ENCODE assay signal across 1 cellular context in the genomic region with DNA sequence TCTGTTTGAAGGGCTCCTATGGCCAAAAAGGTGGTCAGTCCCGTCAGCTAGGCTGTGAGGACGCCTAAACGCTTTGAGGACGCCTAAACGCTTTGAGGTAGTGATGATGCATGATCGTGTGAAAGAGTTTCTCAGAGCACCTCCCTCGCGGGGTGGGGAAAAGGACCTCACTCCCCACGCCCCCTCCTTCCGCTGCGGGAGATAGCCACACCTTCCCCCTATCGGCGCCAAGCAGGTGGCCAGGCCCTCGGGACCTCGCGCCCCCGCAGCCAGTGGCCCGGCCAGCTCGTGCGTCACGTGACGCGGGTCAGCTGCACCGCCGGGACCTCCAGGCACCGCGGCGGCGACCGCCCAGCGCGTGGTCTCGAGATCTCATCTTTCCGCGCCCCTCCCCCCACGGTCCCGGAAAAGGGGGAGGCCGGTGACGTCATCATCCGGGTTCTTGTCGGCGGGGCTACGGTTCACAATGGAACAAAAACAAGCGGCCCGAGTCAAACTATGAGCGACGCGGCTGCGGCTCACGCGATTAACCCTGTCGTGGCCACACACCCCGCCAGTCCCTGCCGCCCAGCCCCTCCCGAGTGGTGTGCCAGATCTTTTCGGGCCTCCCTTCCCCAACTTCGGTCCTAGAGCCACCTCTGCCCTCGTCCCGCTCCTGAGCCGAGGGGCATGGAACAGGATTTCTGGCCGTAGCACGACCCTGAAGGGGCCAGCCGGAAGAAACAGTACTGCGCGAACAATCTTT.
TF ChIP-seq lines count a peak whose summit lies in the region.

No MANE protein-coding gene starts in this region.

TF ChIP-seq in HepG2, 621 proteins besides CTCF, POLR2A, EP300 and RAD21 (continued from another document and continues in another):
- TF ChIP-seq, protein P1, sequence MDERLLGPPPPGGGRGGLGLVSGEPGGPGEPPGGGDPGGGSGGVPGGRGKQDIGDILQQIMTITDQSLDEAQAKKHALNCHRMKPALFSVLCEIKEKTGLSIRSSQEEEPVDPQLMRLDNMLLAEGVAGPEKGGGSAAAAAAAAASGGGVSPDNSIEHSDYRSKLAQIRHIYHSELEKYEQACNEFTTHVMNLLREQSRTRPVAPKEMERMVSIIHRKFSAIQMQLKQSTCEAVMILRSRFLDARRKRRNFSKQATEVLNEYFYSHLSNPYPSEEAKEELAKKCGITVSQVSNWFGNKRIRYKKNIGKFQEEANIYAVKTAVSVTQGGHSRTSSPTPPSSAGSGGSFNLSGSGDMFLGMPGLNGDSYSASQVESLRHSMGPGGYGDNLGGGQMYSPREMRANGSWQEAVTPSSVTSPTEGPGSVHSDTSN (CRISPR knock-in tag; IDR thresholded peaks at IDR 0.05), result no peak
- TF ChIP-seq ZNF546 (CRISPR knock-in tag; conservative IDR thresholded peaks at IDR 0.05), result peak; percentile 50
- TF ChIP-seq, protein P2, sequence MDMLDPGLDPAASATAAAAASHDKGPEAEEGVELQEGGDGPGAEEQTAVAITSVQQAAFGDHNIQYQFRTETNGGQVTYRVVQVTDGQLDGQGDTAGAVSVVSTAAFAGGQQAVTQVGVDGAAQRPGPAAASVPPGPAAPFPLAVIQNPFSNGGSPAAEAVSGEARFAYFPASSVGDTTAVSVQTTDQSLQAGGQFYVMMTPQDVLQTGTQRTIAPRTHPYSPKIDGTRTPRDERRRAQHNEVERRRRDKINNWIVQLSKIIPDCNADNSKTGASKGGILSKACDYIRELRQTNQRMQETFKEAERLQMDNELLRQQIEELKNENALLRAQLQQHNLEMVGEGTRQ (IDR thresholded peaks at IDR 0.05; ENCODE audit: low read depth, low read length), result peak; percentile 91
- TF ChIP-seq, protein P2 (CRISPR knock-in tag; IDR thresholded peaks at IDR 0.05; ENCODE audit: borderline replicate concordance), result peak; percentile 86; the same call in 1 of the 2 replicates
- no peak for TF ChIP-seq TAF15 (IDR thresholded peaks at IDR 0.05; ENCODE audit: low read depth, low read length, poor library complexity, severe bottlenecking)
- TF ChIP-seq, protein P3, sequence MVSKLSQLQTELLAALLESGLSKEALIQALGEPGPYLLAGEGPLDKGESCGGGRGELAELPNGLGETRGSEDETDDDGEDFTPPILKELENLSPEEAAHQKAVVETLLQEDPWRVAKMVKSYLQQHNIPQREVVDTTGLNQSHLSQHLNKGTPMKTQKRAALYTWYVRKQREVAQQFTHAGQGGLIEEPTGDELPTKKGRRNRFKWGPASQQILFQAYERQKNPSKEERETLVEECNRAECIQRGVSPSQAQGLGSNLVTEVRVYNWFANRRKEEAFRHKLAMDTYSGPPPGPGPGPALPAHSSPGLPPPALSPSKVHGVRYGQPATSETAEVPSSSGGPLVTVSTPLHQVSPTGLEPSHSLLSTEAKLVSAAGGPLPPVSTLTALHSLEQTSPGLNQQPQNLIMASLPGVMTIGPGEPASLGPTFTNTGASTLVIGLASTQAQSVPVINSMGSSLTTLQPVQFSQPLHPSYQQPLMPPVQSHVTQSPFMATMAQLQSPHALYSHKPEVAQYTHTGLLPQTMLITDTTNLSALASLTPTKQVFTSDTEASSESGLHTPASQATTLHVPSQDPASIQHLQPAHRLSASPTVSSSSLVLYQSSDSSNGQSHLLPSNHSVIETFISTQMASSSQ (IDR thresholded peaks at IDR 0.05; ENCODE audit: low read depth), result no peak
- TF ChIP-seq, protein P3 (CRISPR knock-in tag; IDR thresholded peaks at IDR 0.05; ENCODE audit: borderline replicate concordance), result peak; percentile 48; the same call in 1 of the 2 replicates
- peak; percentile 38; the same call in 1 of the 2 replicates for TF ChIP-seq ZBTB42 (CRISPR knock-in tag; IDR thresholded peaks at IDR 0.05)
- TF ChIP-seq ZBTB8A (CRISPR knock-in tag; IDR thresholded peaks at IDR 0.05; ENCODE audit: borderline replicate concordance, low read depth), result no peak
- peak; percentile 93 for TF ChIP-seq ZMYM4 (CRISPR knock-in tag; IDR thresholded peaks at IDR 0.05)
- no peak for TF ChIP-seq ZNF333 (CRISPR knock-in tag; IDR thresholded peaks at IDR 0.05; ENCODE audit: borderline replicate concordance)
- TF ChIP-seq, protein P4, sequence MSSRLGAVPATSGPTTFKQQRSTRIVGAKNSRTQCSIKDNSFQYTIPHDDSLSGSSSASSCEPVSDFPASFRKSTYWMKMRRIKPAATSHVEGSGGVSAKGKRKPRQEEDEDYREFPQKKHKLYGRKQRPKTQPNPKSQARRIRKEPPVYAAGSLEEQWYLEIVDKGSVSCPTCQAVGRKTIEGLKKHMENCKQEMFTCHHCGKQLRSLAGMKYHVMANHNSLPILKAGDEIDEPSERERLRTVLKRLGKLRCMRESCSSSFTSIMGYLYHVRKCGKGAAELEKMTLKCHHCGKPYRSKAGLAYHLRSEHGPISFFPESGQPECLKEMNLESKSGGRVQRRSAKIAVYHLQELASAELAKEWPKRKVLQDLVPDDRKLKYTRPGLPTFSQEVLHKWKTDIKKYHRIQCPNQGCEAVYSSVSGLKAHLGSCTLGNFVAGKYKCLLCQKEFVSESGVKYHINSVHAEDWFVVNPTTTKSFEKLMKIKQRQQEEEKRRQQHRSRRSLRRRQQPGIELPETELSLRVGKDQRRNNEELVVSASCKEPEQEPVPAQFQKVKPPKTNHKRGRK (CRISPR knock-in tag; IDR thresholded peaks at IDR 0.05), result no peak
- TF ChIP-seq SRF (IDR thresholded peaks at IDR 0.05; ENCODE audit: low read depth, low read length), result no peak
- no peak for TF ChIP-seq ZNF10 (CRISPR knock-in tag; IDR thresholded peaks at IDR 0.05; ENCODE audit: borderline replicate concordance, low read depth)
- no peak for TF ChIP-seq ZNF367 (CRISPR knock-in tag; IDR thresholded peaks at IDR 0.05; ENCODE audit: borderline replicate concordance)
- TF ChIP-seq, protein P5, sequence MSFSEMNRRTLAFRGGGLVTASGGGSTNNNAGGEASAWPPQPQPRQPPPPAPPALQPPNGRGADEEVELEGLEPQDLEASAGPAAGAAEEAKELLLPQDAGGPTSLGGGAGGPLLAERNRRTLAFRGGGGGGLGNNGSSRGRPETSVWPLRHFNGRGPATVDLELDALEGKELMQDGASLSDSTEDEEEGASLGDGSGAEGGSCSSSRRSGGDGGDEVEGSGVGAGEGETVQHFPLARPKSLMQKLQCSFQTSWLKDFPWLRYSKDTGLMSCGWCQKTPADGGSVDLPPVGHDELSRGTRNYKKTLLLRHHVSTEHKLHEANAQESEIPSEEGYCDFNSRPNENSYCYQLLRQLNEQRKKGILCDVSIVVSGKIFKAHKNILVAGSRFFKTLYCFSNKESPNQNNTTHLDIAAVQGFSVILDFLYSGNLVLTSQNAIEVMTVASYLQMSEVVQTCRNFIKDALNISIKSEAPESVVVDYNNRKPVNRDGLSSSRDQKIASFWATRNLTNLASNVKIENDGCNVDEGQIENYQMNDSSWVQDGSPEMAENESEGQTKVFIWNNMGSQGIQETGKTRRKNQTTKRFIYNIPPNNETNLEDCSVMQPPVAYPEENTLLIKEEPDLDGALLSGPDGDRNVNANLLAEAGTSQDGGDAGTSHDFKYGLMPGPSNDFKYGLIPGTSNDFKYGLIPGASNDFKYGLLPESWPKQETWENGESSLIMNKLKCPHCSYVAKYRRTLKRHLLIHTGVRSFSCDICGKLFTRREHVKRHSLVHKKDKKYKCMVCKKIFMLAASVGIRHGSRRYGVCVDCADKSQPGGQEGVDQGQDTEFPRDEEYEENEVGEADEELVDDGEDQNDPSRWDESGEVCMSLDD (CRISPR knock-in tag; IDR thresholded peaks at IDR 0.05; ENCODE audit: borderline replicate concordance), result peak; percentile 50; the same call in 1 of the 2 replicates
- peak; percentile 84; the same call in 1 of the 2 replicates for TF ChIP-seq ZNF703 (CRISPR knock-in tag; IDR thresholded peaks at IDR 0.05; ENCODE audit: borderline replicate concordance)
- TF ChIP-seq ZNF781 (CRISPR knock-in tag; IDR thresholded peaks at IDR 0.05; ENCODE audit: borderline replicate concordance, not compliant biosample characterization), result no peak
- no peak for TF ChIP-seq RCOR2 (CRISPR knock-in tag; IDR thresholded peaks at IDR 0.05)
- TF ChIP-seq ELF1 (CRISPR knock-in tag; IDR thresholded peaks at IDR 0.05), result peak; percentile 80
- TF ChIP-seq, protein P6, sequence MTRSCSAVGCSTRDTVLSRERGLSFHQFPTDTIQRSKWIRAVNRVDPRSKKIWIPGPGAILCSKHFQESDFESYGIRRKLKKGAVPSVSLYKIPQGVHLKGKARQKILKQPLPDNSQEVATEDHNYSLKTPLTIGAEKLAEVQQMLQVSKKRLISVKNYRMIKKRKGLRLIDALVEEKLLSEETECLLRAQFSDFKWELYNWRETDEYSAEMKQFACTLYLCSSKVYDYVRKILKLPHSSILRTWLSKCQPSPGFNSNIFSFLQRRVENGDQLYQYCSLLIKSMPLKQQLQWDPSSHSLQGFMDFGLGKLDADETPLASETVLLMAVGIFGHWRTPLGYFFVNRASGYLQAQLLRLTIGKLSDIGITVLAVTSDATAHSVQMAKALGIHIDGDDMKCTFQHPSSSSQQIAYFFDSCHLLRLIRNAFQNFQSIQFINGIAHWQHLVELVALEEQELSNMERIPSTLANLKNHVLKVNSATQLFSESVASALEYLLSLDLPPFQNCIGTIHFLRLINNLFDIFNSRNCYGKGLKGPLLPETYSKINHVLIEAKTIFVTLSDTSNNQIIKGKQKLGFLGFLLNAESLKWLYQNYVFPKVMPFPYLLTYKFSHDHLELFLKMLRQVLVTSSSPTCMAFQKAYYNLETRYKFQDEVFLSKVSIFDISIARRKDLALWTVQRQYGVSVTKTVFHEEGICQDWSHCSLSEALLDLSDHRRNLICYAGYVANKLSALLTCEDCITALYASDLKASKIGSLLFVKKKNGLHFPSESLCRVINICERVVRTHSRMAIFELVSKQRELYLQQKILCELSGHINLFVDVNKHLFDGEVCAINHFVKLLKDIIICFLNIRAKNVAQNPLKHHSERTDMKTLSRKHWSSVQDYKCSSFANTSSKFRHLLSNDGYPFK (CRISPR knock-in tag; IDR thresholded peaks at IDR 0.05; ENCODE audit: borderline replicate concordance), result no peak
- no peak for TF ChIP-seq KAT7 (CRISPR knock-in tag; IDR thresholded peaks at IDR 0.05; ENCODE audit: borderline replicate concordance)
- peak; percentile 99 for TF ChIP-seq ATF7 (IDR thresholded peaks at IDR 0.05)
- peak; percentile 98 for TF ChIP-seq ATF7 (CRISPR knock-in tag; IDR thresholded peaks at IDR 0.05)
- TF ChIP-seq ZZZ3 (CRISPR knock-in tag; IDR thresholded peaks at IDR 0.05; ENCODE audit: borderline replicate concordance), result no peak
- TF ChIP-seq, protein P7, sequence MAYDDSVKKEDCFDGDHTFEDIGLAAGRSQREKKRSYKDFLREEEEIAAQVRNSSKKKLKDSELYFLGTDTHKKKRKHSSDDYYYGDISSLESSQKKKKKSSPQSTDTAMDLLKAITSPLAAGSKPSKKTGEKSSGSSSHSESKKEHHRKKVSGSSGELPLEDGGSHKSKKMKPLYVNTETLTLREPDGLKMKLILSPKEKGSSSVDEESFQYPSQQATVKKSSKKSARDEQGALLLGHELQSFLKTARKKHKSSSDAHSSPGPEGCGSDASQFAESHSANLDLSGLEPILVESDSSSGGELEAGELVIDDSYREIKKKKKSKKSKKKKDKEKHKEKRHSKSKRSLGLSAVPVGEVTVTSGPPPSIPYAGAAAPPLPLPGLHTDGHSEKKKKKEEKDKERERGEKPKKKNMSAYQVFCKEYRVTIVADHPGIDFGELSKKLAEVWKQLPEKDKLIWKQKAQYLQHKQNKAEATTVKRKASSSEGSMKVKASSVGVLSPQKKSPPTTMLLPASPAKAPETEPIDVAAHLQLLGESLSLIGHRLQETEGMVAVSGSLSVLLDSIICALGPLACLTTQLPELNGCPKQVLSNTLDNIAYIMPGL (CRISPR knock-in tag; IDR thresholded peaks at IDR 0.05; ENCODE audit: borderline replicate concordance in 1 of 2, low read depth in 1 of 2), result peak in 1 of 2 experiments; percentile 24; a peak in 1 of 4 replicates
- peak; percentile 54; the same call in 1 of the 2 replicates for TF ChIP-seq ZNF567 (CRISPR knock-in tag; IDR thresholded peaks at IDR 0.05; ENCODE audit: borderline replicate concordance)
- TF ChIP-seq MTF2 (CRISPR knock-in tag; IDR thresholded peaks at IDR 0.05; ENCODE audit: borderline replicate concordance), result no peak
- TF ChIP-seq NCOA1 (CRISPR knock-in tag; IDR thresholded peaks at IDR 0.05), result no peak
- TF ChIP-seq ELF4 (CRISPR knock-in tag; IDR thresholded peaks at IDR 0.05; ENCODE audit: borderline replicate concordance), result no peak
- no peak for TF ChIP-seq ZNF260 (CRISPR knock-in tag; IDR thresholded peaks at IDR 0.05; ENCODE audit: borderline replicate concordance, low read depth)
- TF ChIP-seq JUNB (CRISPR knock-in tag; IDR thresholded peaks at IDR 0.05; ENCODE audit: borderline replicate concordance), result no peak
- peak; percentile 85 for TF ChIP-seq MXD4 (CRISPR knock-in tag; IDR thresholded peaks at IDR 0.05)
- peak; percentile 60; the same call in 1 of the 2 replicates for TF ChIP-seq RARA (CRISPR knock-in tag; IDR thresholded peaks at IDR 0.05)
- TF ChIP-seq, protein P8, sequence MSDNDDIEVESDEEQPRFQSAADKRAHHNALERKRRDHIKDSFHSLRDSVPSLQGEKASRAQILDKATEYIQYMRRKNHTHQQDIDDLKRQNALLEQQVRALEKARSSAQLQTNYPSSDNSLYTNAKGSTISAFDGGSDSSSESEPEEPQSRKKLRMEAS (IDR thresholded peaks at IDR 0.05), result peak; percentile 95
- TF ChIP-seq, protein P9, sequence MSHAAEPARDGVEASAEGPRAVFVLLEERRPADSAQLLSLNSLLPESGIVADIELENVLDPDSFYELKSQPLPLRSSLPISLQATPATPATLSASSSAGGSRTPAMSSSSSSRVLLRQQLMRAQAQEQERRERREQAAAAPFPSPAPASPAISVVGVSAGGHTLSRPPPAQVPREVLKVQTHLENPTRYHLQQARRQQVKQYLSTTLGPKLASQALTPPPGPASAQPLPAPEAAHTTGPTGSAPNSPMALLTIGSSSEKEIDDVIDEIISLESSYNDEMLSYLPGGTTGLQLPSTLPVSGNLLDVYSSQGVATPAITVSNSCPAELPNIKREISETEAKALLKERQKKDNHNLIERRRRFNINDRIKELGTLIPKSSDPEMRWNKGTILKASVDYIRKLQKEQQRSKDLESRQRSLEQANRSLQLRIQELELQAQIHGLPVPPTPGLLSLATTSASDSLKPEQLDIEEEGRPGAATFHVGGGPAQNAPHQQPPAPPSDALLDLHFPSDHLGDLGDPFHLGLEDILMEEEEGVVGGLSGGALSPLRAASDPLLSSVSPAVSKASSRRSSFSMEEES (CRISPR knock-in tag; IDR thresholded peaks at IDR 0.05), result peak; percentile 93
